ENCODE assay signal across 23 cellular contexts in the genomic region with DNA sequence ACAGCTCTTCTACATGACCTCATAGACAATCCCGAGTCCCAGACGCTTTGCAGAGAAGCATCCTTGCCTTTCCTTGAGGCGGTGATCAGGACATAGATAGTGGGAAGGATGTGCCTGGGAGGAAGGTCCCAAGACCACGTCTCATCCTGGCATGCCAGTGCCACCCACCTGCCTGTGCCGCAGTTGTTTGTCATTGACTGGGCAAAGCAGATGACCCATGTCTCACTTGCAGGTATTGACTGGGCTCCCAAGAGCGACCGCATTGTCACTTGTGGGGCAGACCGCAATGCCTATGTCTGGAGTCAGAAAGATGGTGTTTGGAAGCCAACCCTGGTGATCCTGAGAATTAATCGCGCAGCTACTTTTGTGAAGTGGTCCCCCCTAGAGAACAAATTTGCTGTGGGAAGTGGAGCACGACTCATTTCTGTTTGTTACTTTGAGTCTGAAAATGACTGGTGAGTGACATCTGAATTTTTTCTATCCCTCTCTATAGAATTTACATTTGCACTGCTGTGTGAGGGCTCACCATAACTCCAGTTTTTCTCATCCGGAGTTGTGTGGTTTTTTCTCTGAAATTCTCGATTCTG.
"Had no signal": no experiment of that assay in that cellular context is flagged by ENCODE, and none has a peak within 500 bp of the region (broad histone marks: within the 10 kb centered on the region; RNA-seq: fewer than 3 reads in every experiment).

No MANE protein-coding gene starts in this region.

- H3K4me3 ChIP-seq: adrenal gland, colonic mucosa, dorsolateral prefrontal cortex, esophagus muscularis mucosa, gastrocnemius medialis, pancreas, SK-N-MC, stomach, suprapubic skin, transverse colon had no signal

- H3K27me3 Mint-ChIP-seq: activated naive CD8-positive, alpha-beta T cell; effector memory CD8-positive, alpha-beta T cell; memory B cell had no signal

- H3K9me3 Mint-ChIP-seq: effector memory CD8-positive, alpha-beta T cell; memory B cell; nephron had no signal

- ATAC-seq: effector memory CD8-positive, alpha-beta T cell; gastrocnemius medialis; left cardiac atrium; pancreas; right cardiac atrium had no signal

- DNase-seq: activated CD4-positive, alpha-beta T cell treated with anti-CD3 and anti-CD28 coated beads, Interleukin-2, amount 50 U/mL, for 48 hours; activated gamma-delta T cell treated with Interleukin-2 at 50 U/mL for 16 hours; central memory CD4-positive, alpha-beta T cell; colonic mucosa; dorsolateral prefrontal cortex; effector memory CD8-positive, alpha-beta T cell; gastrocnemius medialis; head of caudate nucleus; left cardiac atrium; pancreas; right cardiac atrium; SHP77 treated with DMSO at 0.1 percent for 48 hours; stimulated activated CD4-positive, alpha-beta T cell treated with anti-CD3 and anti-CD28 coated beads, Interleukin-12 subunit alpha, Interleukin-12 subunit beta, amount 100 ng/mL, for 4 hours; stimulated activated CD4-positive, alpha-beta T cell treated with anti-CD3 and anti-CD28 coated beads, Interleukin-4, amount 100 ng/mL, for 4 hours; stomach; transverse colon had no signal

- H3K9me3 ChIP-seq: adrenal gland, colonic mucosa, esophagus muscularis mucosa, gastrocnemius medialis, pancreas, stomach, suprapubic skin, transverse colon had no signal

- H3K4me3 Mint-ChIP-seq: activated naive CD8-positive, alpha-beta T cell; effector memory CD8-positive, alpha-beta T cell; memory B cell; nephron had no signal

- H3K4me1 ChIP-seq: adrenal gland, colonic mucosa, esophagus muscularis mucosa, gastrocnemius medialis, pancreas, stomach, suprapubic skin, transverse colon had no signal

- H3K27me3 ChIP-seq: adrenal gland, colonic mucosa, dorsolateral prefrontal cortex, esophagus muscularis mucosa, gastrocnemius medialis, pancreas, stomach, suprapubic skin, transverse colon had no signal

- H3K4me1 Mint-ChIP-seq: memory B cell, nephron had no signal

- H3K27ac Mint-ChIP-seq: activated naive CD8-positive, alpha-beta T cell; nephron had no signal

- H3K27ac ChIP-seq: adrenal gland, colonic mucosa, esophagus muscularis mucosa, gastrocnemius medialis, pancreas, SK-N-MC, stomach, suprapubic skin, transverse colon had no signal
